Comparison of ENCODE assay signal across 8 cellular contexts in the genomic region with DNA sequence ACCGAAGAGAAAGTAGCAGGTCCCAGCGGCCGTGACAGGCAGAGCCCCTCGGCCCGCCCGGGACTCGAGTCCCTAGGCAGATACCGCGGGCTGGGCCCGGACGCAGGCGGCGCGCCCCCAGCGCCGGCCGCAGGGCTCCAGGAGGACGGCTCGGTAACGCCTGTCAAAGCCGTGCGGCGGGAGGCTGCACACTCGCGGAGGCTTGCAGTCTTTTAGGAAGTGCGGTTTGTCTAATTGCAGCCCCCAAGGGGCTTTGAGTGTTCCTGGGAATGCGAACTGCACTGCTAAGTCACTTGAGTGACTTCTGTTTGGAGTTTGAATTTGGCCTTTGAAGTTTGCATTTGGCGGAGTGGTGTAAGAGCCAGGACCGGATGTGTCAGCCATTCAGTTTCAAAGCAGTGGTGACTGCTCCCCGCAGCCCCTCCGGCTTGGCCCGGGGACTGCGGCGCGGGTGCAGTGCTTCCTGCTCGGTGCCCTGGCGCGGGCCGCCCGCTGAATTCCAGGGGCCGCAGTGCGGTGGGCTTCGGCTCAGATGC. TPM values are rescaled to one million over a fixed set of nuclear protein-coding genes. Genes with fewer than 3 reads are reported as not detected.
A peak's percentile ranks its signal among the peaks of the same experiment; 100 is the strongest.
DNase-seq lines count a peak whose midpoint lies in the region; ATAC-seq and TF ChIP-seq lines count a peak whose summit lies in the region.

No MANE protein-coding gene starts in this region.

- peaks cover 3 to 17% (median 9%) of the 10 kb centered on the region in 3 donors for H3K4me1 ChIP-seq in skeletal muscle tissue (ENCODE audit: control insufficient read depth in 3 of 3, insufficient read depth in 3 of 3, low read length in 3 of 3)

- H3K4me3 ChIP-seq in GM06990 (replicated peaks; ENCODE audit: low read depth, low read length) = peak overlapping the region; percentile 65
- peak overlapping the region; percentile 73 for H3K4me3 ChIP-seq in iPS-18c (ENCODE audit: insufficient read depth, low read depth, low read length)
- peak overlapping the region; percentile 79 to 91 (median 82) for H3K4me3 ChIP-seq in skeletal muscle tissue (ENCODE audit: low read length in 3 of 3)

- peak overlapping the region; percentile 67 for H3K27ac ChIP-seq in skeletal muscle tissue (ENCODE audit: low read depth, low read length)

- H3K27ac Mint-ChIP-seq in IgD-negative memory B cell (peak overlapping the region; percentile 96 to 98 (median 97)), brain (peak overlapping the region in 4 of 5 experiments; percentile 69 to 94 (median 76))

- H3K9ac ChIP-seq in skeletal muscle tissue (ENCODE audit: low read depth in 1 of 3, low read length in 3 of 3) = peak overlapping the region; percentile 78 to 86 (median 84)

- H3K4me1 Mint-ChIP-seq in IgD-negative memory B cell (peaks cover 34 to 44% (median 41%) of the 10 kb centered on the region in 3 donors), brain (peaks cover 47% of the 10 kb centered on the region)

- DNase-seq in GM06990 (ENCODE audit: extremely low read depth, insufficient read length) = peak; percentile 84
- DNase-seq in T-helper 9 cell = peak; percentile 48
- no peak for DNase-seq in NCI-H1105 treated with DMSO at 0.1 percent for 48 hours (lab: John Stamatoyannopoulos, UW)

- ATAC-seq in GM21619 (IDR thresholded peaks at IDR 0.05; ENCODE audit: unreplicated experiment) = peak; percentile 36

- TF ChIP-seq CTCF in GM06990 (IDR thresholded peaks at IDR 0.05; ENCODE audit: insufficient read depth, low read length, poor library complexity, severe bottlenecking) (no peak), brain (conservative IDR thresholded peaks at IDR 0.05) (no peak)

- H3K4me3 Mint-ChIP-seq in IgD-negative memory B cell (peak overlapping the region; percentile 94 to 97 (median 96)), brain (peak overlapping the region; percentile 84 to 92 (median 87))

- peaks cover 3% of the 10 kb centered on the region; the same call in 1 of the 2 replicates for H3K27me3 ChIP-seq in GM06990 (replicated peaks; ENCODE audit: control insufficient read depth, insufficient read depth, low read length)
- H3K27me3 ChIP-seq in skeletal muscle tissue (ENCODE audit: control insufficient read depth in 3 of 3, insufficient read depth in 3 of 3, low read length in 3 of 3) = no peaks in the 10 kb centered on the region

- H3K36me3 Mint-ChIP-seq in IgD-negative memory B cell (peaks cover 8% of the 10 kb centered on the region), brain (peaks cover 8% of the 10 kb centered on the region)

- H3K9me3 ChIP-seq in iPS-18c (ENCODE audit: control insufficient read depth, insufficient read depth, low read length) (no peaks in the 10 kb centered on the region), skeletal muscle tissue (ENCODE audit: control insufficient read depth in 3 of 3, low read length in 3 of 3) (no peaks in the 10 kb centered on the region)

- H3K9me3 Mint-ChIP-seq in IgD-negative memory B cell = no peaks in the 10 kb centered on the region
- no peaks in the 10 kb centered on the region for H3K9me3 Mint-ChIP-seq in brain

- H3K27me3 Mint-ChIP-seq in IgD-negative memory B cell (no peaks in the 10 kb centered on the region), brain (peaks cover 38% of the 10 kb centered on the region)

- H3K36me3 ChIP-seq in GM06990 (ENCODE audit: control insufficient read depth, insufficient read depth, low read length) (no peaks in the 10 kb centered on the region), skeletal muscle tissue (ENCODE audit: control insufficient read depth in 3 of 3, insufficient read depth in 3 of 3, low read length in 3 of 3) (no peaks in the 10 kb centered on the region)

RNA-seq across cellular contexts. Expression of gene MAP3K1, which starts 1.3 kb away (rescaled TPM):
- polyA plus RNA-seq in IgD-negative memory B cell = 69.8 TPM
- polyA plus RNA-seq in brain (ENCODE audit: insufficient read depth, low read depth, low replicate concordance) = 6.1 TPM
- 29.7 TPM for total RNA-seq in skeletal muscle tissue

Comparison
In these comparisons a context has a peak if more than half of its experiments do, and no peak if none do; other contexts are left out.
1. RNA of gene MAP3K1, which starts 1.3 kb away (polyA plus RNA-seq): 69.8 TPM in IgD-negative memory B cell (single experiment); 6.1 TPM in brain (single experiment); every median in the first group is over 10 times any median in the second.
2. Peak in every context shown above with its lines, with median percentiles within 50 percentile points of each other: H3K4me3 ChIP-seq.